ENCODE assay signal across 30 cellular contexts in genomic region chr20:2162823-2163166, GRCh38.
"Had no signal": no experiment of that assay in that cellular context is flagged by ENCODE, and none has a peak within 500 bp of the region (broad histone marks: within the 10 kb centered on the region; RNA-seq: fewer than 3 reads in every experiment).

No MANE protein-coding gene starts in this region.

- H3K27ac ChIP-seq: cardiac muscle cell, SJSA1 had no signal

- DNase-seq: activated CD4-positive, alpha-beta T cell treated with anti-CD3 and anti-CD28 coated beads, Interleukin-2, amount 10 ng/mL, durations not matched to agents 24 days and 14 days; activated CD4-positive, alpha-beta T cell treated with anti-CD3 and anti-CD28 coated beads, Interleukin-2, amount 50 U/mL, for 4 hours; activated CD8-positive, alpha-beta T cell treated with anti-CD3 and anti-CD28 coated beads for 36 hours; activated gamma-delta T cell treated with Interleukin-2 at 50 U/mL for 16 hours; activated naive CD4-positive, alpha-beta T cell treated with anti-CD3 and anti-CD28 coated beads, Interleukin-2, amount 10 ng/mL, durations not matched to agents 7 days and 5 days; activated naive CD8-positive, alpha-beta T cell treated with anti-CD3 and anti-CD28 coated beads, Interleukin-2, amount 50 U/mL, for 24 hours; activated T-cell treated with anti-CD3 and anti-CD28 coated beads, Interleukin-2, amount 50 U/mL, for 1 hour; activated T-cell treated with anti-CD3 and anti-CD28 coated beads, Interleukin-2, amount 50 U/mL, for 72 hours; Kasumi-1; KG1; MV-4-11; NCI-H1092; NCI-H1436 treated with DMSO at 0.1 percent for 48 hours; NCI-H1694 treated with DMSO at 0.1 percent for 48 hours; NCI-H2029; NCI-H510A treated with DMSO at 0.1 percent for 48 hours; NCI-H526 treated with DMSO at 0.1 percent for 48 hours; NCI-H774; SHP77; SK-N-SH had no signal

- H3K4me2 ChIP-seq: SK-N-SH had no signal

- H3K9me3 ChIP-seq: MG63, SJSA1, SK-N-SH had no signal

- H3K4me3 Mint-ChIP-seq: activated CD4-positive, alpha-beta T cell treated with anti-CD3 and anti-CD28 coated beads, Interleukin-2, amount 10 ng/mL, durations not matched to agents 24 days and 14 days; activated CD8-positive, alpha-beta T cell treated with anti-CD3 and anti-CD28 coated beads for 36 hours; activated naive CD4-positive, alpha-beta T cell treated with anti-CD3 and anti-CD28 coated beads, Interleukin-2, amount 10 ng/mL, durations not matched to agents 7 days and 5 days; activated naive CD8-positive, alpha-beta T cell; activated naive CD8-positive, alpha-beta T cell treated with anti-CD3 and anti-CD28 coated beads, Interleukin-2, amount 50 U/mL, for 24 hours; activated T-cell treated with anti-CD3 and anti-CD28 coated beads, Interleukin-2, amount 50 U/mL, for 72 hours; activated T-helper 17 cell treated with anti-CD3 and anti-CD28 coated beads, Interleukin-2, amount 50 U/mL, for 72 hours; IgD-negative memory B cell; T-helper 1 cell treated with Interleukin-12 subunit alpha and Interleukin-12 subunit beta and Interleukin-4 antibody, amounts not matched to agents 30 μg/mL and 1 μg/mL, for 36 hours; T-helper 2 cell treated with Interferon-gamma antibody and Interleukin-4, amounts not matched to agents 5 μg/mL and 100 μg/mL, for 36 hours had no signal

- H3K27me3 ChIP-seq: MG63 had no signal

- H3K9me3 Mint-ChIP-seq: activated CD4-positive, alpha-beta T cell treated with anti-CD3 and anti-CD28 coated beads, Interleukin-2, amount 10 ng/mL, durations not matched to agents 24 days and 14 days; activated CD8-positive, alpha-beta T cell treated with anti-CD3 and anti-CD28 coated beads for 36 hours; activated naive CD4-positive, alpha-beta T cell treated with anti-CD3 and anti-CD28 coated beads, Interleukin-2, amount 10 ng/mL, durations not matched to agents 7 days and 5 days; activated naive CD8-positive, alpha-beta T cell treated with anti-CD3 and anti-CD28 coated beads, Interleukin-2, amount 50 U/mL, for 24 hours; activated T-cell treated with anti-CD3 and anti-CD28 coated beads, Interleukin-2, amount 50 U/mL, for 72 hours; activated T-helper 17 cell treated with anti-CD3 and anti-CD28 coated beads, Interleukin-2, amount 50 U/mL, for 72 hours; IgD-negative memory B cell; T-helper 1 cell treated with Interleukin-12 subunit alpha and Interleukin-12 subunit beta and Interleukin-4 antibody, amounts not matched to agents 30 μg/mL and 1 μg/mL, for 36 hours; T-helper 2 cell treated with Interferon-gamma antibody and Interleukin-4, amounts not matched to agents 5 μg/mL and 100 μg/mL, for 36 hours had no signal

- H3K36me3 Mint-ChIP-seq: activated naive CD4-positive, alpha-beta T cell treated with anti-CD3 and anti-CD28 coated beads, Interleukin-2, amount 10 ng/mL, durations not matched to agents 7 days and 5 days; activated naive CD8-positive, alpha-beta T cell; IgD-negative memory B cell had no signal

- ATAC-seq: activated CD8-positive, alpha-beta T cell treated with anti-CD3 and anti-CD28 coated beads for 36 hours; activated naive CD8-positive, alpha-beta T cell treated with anti-CD3 and anti-CD28 coated beads, Interleukin-2, amount 50 U/mL, for 24 hours; activated T-cell treated with anti-CD3 and anti-CD28 coated beads, Interleukin-2, amount 50 U/mL, for 72 hours; activated T-helper 17 cell treated with anti-CD3 and anti-CD28 coated beads, Interleukin-2, amount 50 U/mL, for 72 hours; Panc1 had no signal

- H3K4me1 Mint-ChIP-seq: activated CD4-positive, alpha-beta T cell treated with anti-CD3 and anti-CD28 coated beads, Interleukin-2, amount 10 ng/mL, durations not matched to agents 24 days and 14 days; activated naive CD4-positive, alpha-beta T cell treated with anti-CD3 and anti-CD28 coated beads, Interleukin-2, amount 10 ng/mL, durations not matched to agents 7 days and 5 days; activated naive CD8-positive, alpha-beta T cell treated with anti-CD3 and anti-CD28 coated beads, Interleukin-2, amount 50 U/mL, for 24 hours; activated T-helper 17 cell treated with anti-CD3 and anti-CD28 coated beads, Interleukin-2, amount 50 U/mL, for 72 hours; IgD-negative memory B cell had no signal

- H3K4me1 ChIP-seq: SJSA1 had no signal

- H3K4me3 ChIP-seq: cardiac muscle cell, MG63, SJSA1 had no signal

- FAIRE-seq: TTC549 had no signal

- H3K9ac ChIP-seq: SK-N-SH had no signal

- H3K36me3 ChIP-seq: cardiac muscle cell, MG63, SJSA1 had no signal

- H3K27ac Mint-ChIP-seq: activated CD4-positive, alpha-beta T cell treated with anti-CD3 and anti-CD28 coated beads, Interleukin-2, amount 10 ng/mL, durations not matched to agents 24 days and 14 days; activated CD8-positive, alpha-beta T cell treated with anti-CD3 and anti-CD28 coated beads for 36 hours; activated naive CD4-positive, alpha-beta T cell treated with anti-CD3 and anti-CD28 coated beads, Interleukin-2, amount 10 ng/mL, durations not matched to agents 7 days and 5 days; activated naive CD8-positive, alpha-beta T cell; activated naive CD8-positive, alpha-beta T cell treated with anti-CD3 and anti-CD28 coated beads, Interleukin-2, amount 50 U/mL, for 24 hours; activated T-cell treated with anti-CD3 and anti-CD28 coated beads, Interleukin-2, amount 50 U/mL, for 72 hours; activated T-helper 17 cell treated with anti-CD3 and anti-CD28 coated beads, Interleukin-2, amount 50 U/mL, for 72 hours; IgD-negative memory B cell; T-helper 1 cell treated with Interleukin-12 subunit alpha and Interleukin-12 subunit beta and Interleukin-4 antibody, amounts not matched to agents 30 μg/mL and 1 μg/mL, for 36 hours; T-helper 2 cell treated with Interferon-gamma antibody and Interleukin-4, amounts not matched to agents 5 μg/mL and 100 μg/mL, for 36 hours had no signal
